Comparison of ENCODE assay signal across 14 cellular contexts in the genomic region with DNA sequence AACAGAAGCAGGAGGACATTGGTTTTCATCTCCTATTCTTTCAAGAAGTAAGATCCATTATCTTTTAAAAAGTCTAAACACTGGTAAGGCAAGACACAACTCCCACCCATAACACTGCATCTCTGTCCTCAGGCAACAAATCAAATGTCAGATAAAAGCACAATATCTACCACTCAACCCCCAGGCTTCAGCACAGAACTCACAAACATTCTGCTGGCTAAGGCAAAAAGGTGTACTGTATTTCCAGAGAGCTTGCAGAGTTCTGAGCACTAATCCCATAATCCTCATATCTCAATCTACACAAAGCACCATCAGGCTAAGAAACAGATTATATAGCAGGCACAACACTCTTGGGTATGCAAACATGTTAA. TPM values are rescaled to one million over a fixed set of nuclear protein-coding genes. Genes with fewer than 3 reads are reported as not detected.
DNase-seq lines count a peak whose midpoint lies in the region; ATAC-seq and TF ChIP-seq lines count a peak whose summit lies in the region.
"Had no signal": no experiment of that assay in that cellular context is flagged by ENCODE, and none has a peak within 500 bp of the region (broad histone marks: within the 10 kb centered on the region; RNA-seq: fewer than 3 reads in every experiment).

No MANE protein-coding gene starts in this region.

- peak overlapping the region; percentile 81; the same call in 1 of the 2 replicates for H3K4me2 ChIP-seq in IMR-90 (ENCODE audit: low read depth, low read length)
- peak overlapping the region; percentile 49 for H3K4me2 ChIP-seq in osteoblast (ENCODE audit: insufficient read depth, low read length)
- H3K4me2 ChIP-seq: BLaER1 had no signal

- peaks cover 5 to 19% of the 10 kb centered on the region in 2 donors for H3K36me3 Mint-ChIP-seq in CD4-positive, alpha-beta memory T cell

- in situ Hi-C loops in IMR-90 (cut with MboI; ENCODE audit: low sequenced_read_pairs), result no loop called here
- in situ Hi-C loops in GM13977 (cut with MboI; ENCODE audit: low pct_unique_long_range_greater_than_20kb, low sequenced_read_pairs, unreplicated experiment), result no loop called here
- in situ Hi-C loops in ACHN (cut with HindIII; ENCODE audit: low pct_ligation_motif_present, low pct_unique_long_range_greater_than_20kb, low sequenced_read_pairs), result no loop called here

- H3K9me3 ChIP-seq in CD4-positive, alpha-beta memory T cell (ENCODE audit: control insufficient read depth in 1 of 2, low read length in 2 of 2), result no peaks in the 10 kb centered on the region
- H3K9me3 ChIP-seq in IMR-90 (ENCODE audit: control insufficient read depth, insufficient read depth, low read length) (no peaks in the 10 kb centered on the region), osteoblast (ENCODE audit: low read depth, low read length) (no peaks in the 10 kb centered on the region), tibial nerve (no peaks in the 10 kb centered on the region)
- H3K9me3 ChIP-seq: lower lobe of right lung, upper lobe of right lung had no signal

- peak overlapping the region; percentile 90 for H2BK20ac ChIP-seq in IMR-90 (ENCODE audit: low read depth, low read length)

- peak overlapping the region; percentile 76 for H4K91ac ChIP-seq in IMR-90 (ENCODE audit: insufficient read depth, low read depth, low read length)

- peak overlapping the region in 4 of 7 donors; percentile 11 to 54 (median 30) for H3K27ac Mint-ChIP-seq in CD4-positive, alpha-beta memory T cell
- H3K27ac Mint-ChIP-seq: activated naive CD8-positive, alpha-beta T cell treated with anti-CD3 and anti-CD28 coated beads for 36 hours had no signal

- no peak overlapping the region for H2AK9ac ChIP-seq in IMR-90 (replicated peaks; ENCODE audit: low read depth, low read length, poor library complexity)

- BruUV-seq in IMR-90 (replicated peaks; lab: Mats Ljungman, UMichigan), result no TSS peak

- TF ChIP-seq RAD21 in IMR-90 (IDR thresholded peaks at IDR 0.05; ENCODE audit: low read length), result no peak

- H3K9me3 Mint-ChIP-seq in CD4-positive, alpha-beta memory T cell, result peaks cover 0 to 2% (median 0%) of the 10 kb centered on the region in 8 donors

- CTCF ChIA-PET in CD4-positive, alpha-beta memory T cell (lab: Charles Lee; ENCODE audit: partially characterized antibody), result no interaction called here
- CTCF ChIA-PET in IMR-90 (lab: Yijun Ruan, JAX), result interaction anchor here (0.7 kb wide), 1 partner anchor 28 kb away, joined by 3 read pairs; no protein-coding TSS in a partner anchor

- H3K4ac ChIP-seq in IMR-90 (ENCODE audit: low read depth, low read length), result peak overlapping the region; percentile 81

- TF ChIP-seq EP300 in tibial nerve (IDR thresholded peaks at IDR 0.05), result no peak

- no peaks in the 10 kb centered on the region for H3K27me3 Mint-ChIP-seq in CD4-positive, alpha-beta memory T cell
- H3K27me3 Mint-ChIP-seq: activated naive CD8-positive, alpha-beta T cell treated with anti-CD3 and anti-CD28 coated beads for 36 hours had no signal

- peaks cover 60% of the 10 kb centered on the region for H4K20me1 ChIP-seq in IMR-90 (ENCODE audit: insufficient read depth, low read length)
- H4K20me1 ChIP-seq in osteoblast (ENCODE audit: insufficient read depth, low read length), result peaks cover 18% of the 10 kb centered on the region

- no peaks in the 10 kb centered on the region for H3K27me3 ChIP-seq in CD4-positive, alpha-beta memory T cell (ENCODE audit: insufficient read depth, low read length)
- H3K27me3 ChIP-seq in IMR-90 (ENCODE audit: control insufficient read depth, insufficient read depth, low read length), result no peaks in the 10 kb centered on the region
- H3K27me3 ChIP-seq in osteoblast (ENCODE audit: insufficient read depth, low read length), result no peaks in the 10 kb centered on the region
- no peaks in the 10 kb centered on the region for H3K27me3 ChIP-seq in tibial nerve
- H3K27me3 ChIP-seq: BLaER1, upper lobe of right lung had no signal

- peak overlapping the region; percentile 93 for H2BK5ac ChIP-seq in IMR-90 (ENCODE audit: low read depth, low read length, poor library complexity, severe bottlenecking)

- peak overlapping the region; percentile 96; the same call in 1 of the 2 replicates for H3K18ac ChIP-seq in IMR-90 (ENCODE audit: low read depth, low read length)

- H3K4me3 ChIP-seq in CD4-positive, alpha-beta memory T cell (ENCODE audit: low read length in 2 of 2), result no peak overlapping the region
- H3K4me3 ChIP-seq in IMR-90 (ENCODE audit: insufficient read depth, low read depth, low read length) (no peak overlapping the region), osteoblast (ENCODE audit: insufficient read depth, low read length) (no peak overlapping the region), tibial nerve (no peak overlapping the region)
- H3K4me3 ChIP-seq: BLaER1, lower lobe of right lung, upper lobe of right lung had no signal

- peak overlapping the region; percentile 89 for H4K5ac ChIP-seq in IMR-90 (ENCODE audit: low read depth, low read length)

- intact Hi-C loops in CD4-positive, alpha-beta memory T cell (cut with micrococcal nuclease), result no loop called here
- intact Hi-C loops in IMR-90 (cut with micrococcal nuclease), result loop anchor here (5.0 kb wide), 1 partner anchor 36 kb away; no protein-coding TSS in a partner anchor

- peak overlapping the region; percentile 55; the same call in 1 of the 2 replicates for H3K23ac ChIP-seq in IMR-90 (ENCODE audit: low read depth, low read length)

- peak overlapping the region; percentile 96; the same call in 1 of the 3 replicates for H2BK15ac ChIP-seq in IMR-90 (ENCODE audit: low read depth, low read length)

- TF ChIP-seq POLR2A in IMR-90 (IDR thresholded peaks at IDR 0.05; ENCODE audit: low read depth, low read length), result no peak
- no peak for TF ChIP-seq POLR2A in tibial nerve (IDR thresholded peaks at IDR 0.05)

- H3K36me3 ChIP-seq in CD4-positive, alpha-beta memory T cell (ENCODE audit: insufficient read depth, low read length), result no peaks in the 10 kb centered on the region
- no peaks in the 10 kb centered on the region for H3K36me3 ChIP-seq in IMR-90 (ENCODE audit: control insufficient read depth, insufficient read depth, low read length)
- no peaks in the 10 kb centered on the region for H3K36me3 ChIP-seq in osteoblast (ENCODE audit: insufficient read depth, low read length)
- H3K36me3 ChIP-seq in tibial nerve, result no peaks in the 10 kb centered on the region
- H3K36me3 ChIP-seq: lower lobe of right lung, upper lobe of right lung had no signal

- H3K4me3 Mint-ChIP-seq in CD4-positive, alpha-beta memory T cell, result peak overlapping the region in 1 of 8 donors; percentile 1
- H3K4me3 Mint-ChIP-seq: activated naive CD8-positive, alpha-beta T cell treated with anti-CD3 and anti-CD28 coated beads for 36 hours had no signal

- H3K79me2 ChIP-seq in osteoblast (ENCODE audit: insufficient read depth, low read length), result peaks cover 82% of the 10 kb centered on the region

- peak overlapping the region; percentile 17 to 87; a peak in 3 of 4 replicates for H4K8ac ChIP-seq in IMR-90 (ENCODE audit: low read depth in 2 of 2, low read length in 2 of 2)

- peaks cover 33 to 74% (median 51%) of the 10 kb centered on the region in 4 donors for H3K4me1 Mint-ChIP-seq in CD4-positive, alpha-beta memory T cell

- dilution Hi-C loops in IMR-90 (cut with HindIII; ENCODE audit: low sequenced_read_pairs, unreplicated experiment), result no loop called here

- peak overlapping the region; percentile 83; the same call in 1 of the 2 replicates for H2AK5ac ChIP-seq in IMR-90 (ENCODE audit: low read depth, low read length)

- H3K9ac ChIP-seq in IMR-90 (ENCODE audit: low read depth, low read length), result peak overlapping the region; percentile 65; the same call in 1 of the 2 replicates
- H3K9ac ChIP-seq: BLaER1 had no signal

- H3K27ac ChIP-seq in CD4-positive, alpha-beta memory T cell (ENCODE audit: low read depth, low read length), result no peak overlapping the region
- H3K27ac ChIP-seq in IMR-90 (ENCODE audit: insufficient read depth, low read length) (peak overlapping the region; percentile 78; the same call in 1 of the 2 replicates), osteoblast (ENCODE audit: low read depth, low read length) (peak overlapping the region; percentile 65), tibial nerve (peak overlapping the region in 2 of 4 donors; percentile 49 to 63)
- H3K27ac ChIP-seq: BLaER1, lower lobe of right lung, upper lobe of right lung had no signal

- H3K56ac ChIP-seq in IMR-90 (ENCODE audit: extremely low read depth, insufficient read depth, low read length), result peak overlapping the region; percentile 93; the same call in 1 of the 2 replicates

- POLR2A ChIA-PET in CD4-positive, alpha-beta memory T cell (lab: Charles Lee; ENCODE audit: partially characterized antibody), result interaction anchor here (0.6 kb wide), 1 partner anchor 21 kb away, joined by 3 read pairs; no protein-coding TSS in a partner anchor
- POLR2A ChIA-PET in IMR-90 (lab: Charles Lee; ENCODE audit: unreplicated experiment), result no interaction called here

- H3K14ac ChIP-seq in IMR-90 (replicated peaks; ENCODE audit: low read depth, low read length), result peak overlapping the region; percentile 79

- H2AFZ ChIP-seq in IMR-90 (replicated peaks; ENCODE audit: low read length, poor library complexity) (no peak overlapping the region), osteoblast (ENCODE audit: low read length) (no peak overlapping the region)

- H3K4me1 ChIP-seq in CD4-positive, alpha-beta memory T cell (ENCODE audit: insufficient read depth, low read length), result peaks cover 45% of the 10 kb centered on the region
- H3K4me1 ChIP-seq in IMR-90 (ENCODE audit: control insufficient read depth, insufficient read depth, low read length) (peaks cover 15% of the 10 kb centered on the region), osteoblast (ENCODE audit: insufficient read depth, low read length) (peaks cover 41% of the 10 kb centered on the region), tibial nerve (peaks cover 0 to 67% (median 18%) of the 10 kb centered on the region in 4 donors)

- peaks cover 0 to 39% of the 10 kb centered on the region in 2 experiments; a peak in 2 of 4 replicates for H3K79me1 ChIP-seq in IMR-90 (ENCODE audit: low read depth in 1 of 2, low read length in 2 of 2)

- peak; percentile 9; the same call in 1 of the 2 replicates for ATAC-seq in IMR-90 (ENCODE audit: low read depth)
- ATAC-seq: lower lobe of right lung, upper lobe of right lung had no signal

- no peak for DNase-seq in CD4-positive, alpha-beta memory T cell
- DNase-seq in IMR-90 (no peak), epidermal melanocyte (ENCODE audit: insufficient read length, low spot score) (peak; percentile 26), osteoblast (ENCODE audit: insufficient read length, low spot score, missing footprints) (no peak), GM13977 (ENCODE audit: low spot score) (no peak), ACHN (no peak), NCI-H187 (lab: John Stamatoyannopoulos, UW) (no peak), tibial nerve (ENCODE audit: low spot score in 2 of 2) (no peak)
- DNase-seq: activated CD4-positive, CD25-positive, alpha-beta regulatory T cell; activated naive CD8-positive, alpha-beta T cell treated with anti-CD3 and anti-CD28 coated beads for 36 hours; erythroblast; lower lobe of right lung; upper lobe of right lung had no signal

- H3K9me1 ChIP-seq in IMR-90 (ENCODE audit: insufficient read depth, low read length), result peaks cover 6% of the 10 kb centered on the region

- peak overlapping the region; percentile 83 for H2BK120ac ChIP-seq in IMR-90 (ENCODE audit: low read depth, low read length)

- TF ChIP-seq CTCF in IMR-90 (conservative IDR thresholded peaks at IDR 0.05; ENCODE audit: low read depth, low read length) (no peak), osteoblast (IDR thresholded peaks at IDR 0.05; ENCODE audit: extremely low read depth, low read depth, low read length) (no peak), GM13977 (IDR thresholded peaks at IDR 0.05; ENCODE audit: extremely low read depth, insufficient read depth, missing control alignments) (no peak), tibial nerve (IDR thresholded peaks at IDR 0.05) (no peak)

RNA-seq across cellular contexts. Expression of a gene that starts 20.9 kb away (rescaled TPM):
- total RNA-seq in CD4-positive, alpha-beta memory T cell, result 100 to 1,000 TPM; 116 to 120 TPM
- 10 to 100 TPM; 54.1 to 74.0 TPM for polyA plus RNA-seq in CD4-positive, alpha-beta memory T cell
- 128 and 151 TPM in 2 replicates for total RNA-seq in IMR-90 (2012; rRNA removed)
- 101 and 115 TPM in 2 replicates for polyA plus RNA-seq in IMR-90 (2012; rRNA removed)
- polyA plus RNA-seq in IMR-90 (2012; cell fraction: cytosol; rRNA removed), result 38.5 and 44.5 TPM in 2 replicates
- 102 and 261 TPM in 2 replicates for polyA plus RNA-seq in IMR-90 (2012; cell fraction: nucleus; rRNA removed; ENCODE audit: low replicate concordance)
- 107 and 118 TPM in 2 replicates for total RNA-seq in osteoblast
- 100 to 1,000 TPM; 106 to 136 (median 121) TPM for total RNA-seq in tibial nerve
